ENCODE assay signal across 1 cellular context in genomic region chr7:2165610-2166594, GRCh38.
TF ChIP-seq lines count a peak whose summit lies in the region.

No MANE protein-coding gene starts in this region.

TF ChIP-seq in SK-N-SH, 30 proteins besides CTCF, POLR2A, EP300 and RAD21 (continued from another document):
- TF ChIP-seq, protein P1, sequence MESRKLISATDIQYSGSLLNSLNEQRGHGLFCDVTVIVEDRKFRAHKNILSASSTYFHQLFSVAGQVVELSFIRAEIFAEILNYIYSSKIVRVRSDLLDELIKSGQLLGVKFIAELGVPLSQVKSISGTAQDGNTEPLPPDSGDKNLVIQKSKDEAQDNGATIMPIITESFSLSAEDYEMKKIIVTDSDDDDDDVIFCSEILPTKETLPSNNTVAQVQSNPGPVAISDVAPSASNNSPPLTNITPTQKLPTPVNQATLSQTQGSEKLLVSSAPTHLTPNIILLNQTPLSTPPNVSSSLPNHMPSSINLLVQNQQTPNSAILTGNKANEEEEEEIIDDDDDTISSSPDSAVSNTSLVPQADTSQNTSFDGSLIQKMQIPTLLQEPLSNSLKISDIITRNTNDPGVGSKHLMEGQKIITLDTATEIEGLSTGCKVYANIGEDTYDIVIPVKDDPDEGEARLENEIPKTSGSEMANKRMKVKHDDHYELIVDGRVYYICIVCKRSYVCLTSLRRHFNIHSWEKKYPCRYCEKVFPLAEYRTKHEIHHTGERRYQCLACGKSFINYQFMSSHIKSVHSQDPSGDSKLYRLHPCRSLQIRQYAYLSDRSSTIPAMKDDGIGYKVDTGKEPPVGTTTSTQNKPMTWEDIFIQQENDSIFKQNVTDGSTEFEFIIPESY (IDR thresholded peaks at IDR 0.05; ENCODE audit: borderline replicate concordance, low read depth), result no peak
- TF ChIP-seq, protein P2, sequence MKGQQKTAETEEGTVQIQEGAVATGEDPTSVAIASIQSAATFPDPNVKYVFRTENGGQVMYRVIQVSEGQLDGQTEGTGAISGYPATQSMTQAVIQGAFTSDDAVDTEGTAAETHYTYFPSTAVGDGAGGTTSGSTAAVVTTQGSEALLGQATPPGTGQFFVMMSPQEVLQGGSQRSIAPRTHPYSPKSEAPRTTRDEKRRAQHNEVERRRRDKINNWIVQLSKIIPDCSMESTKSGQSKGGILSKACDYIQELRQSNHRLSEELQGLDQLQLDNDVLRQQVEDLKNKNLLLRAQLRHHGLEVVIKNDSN (IDR thresholded peaks at IDR 0.05; ENCODE audit: borderline replicate concordance, low read depth), result no peak
- no peak for TF ChIP-seq RCOR1 (IDR thresholded peaks at IDR 0.05; ENCODE audit: low read length)
